ENCODE assay signal across 26 cellular contexts in the genomic region with DNA sequence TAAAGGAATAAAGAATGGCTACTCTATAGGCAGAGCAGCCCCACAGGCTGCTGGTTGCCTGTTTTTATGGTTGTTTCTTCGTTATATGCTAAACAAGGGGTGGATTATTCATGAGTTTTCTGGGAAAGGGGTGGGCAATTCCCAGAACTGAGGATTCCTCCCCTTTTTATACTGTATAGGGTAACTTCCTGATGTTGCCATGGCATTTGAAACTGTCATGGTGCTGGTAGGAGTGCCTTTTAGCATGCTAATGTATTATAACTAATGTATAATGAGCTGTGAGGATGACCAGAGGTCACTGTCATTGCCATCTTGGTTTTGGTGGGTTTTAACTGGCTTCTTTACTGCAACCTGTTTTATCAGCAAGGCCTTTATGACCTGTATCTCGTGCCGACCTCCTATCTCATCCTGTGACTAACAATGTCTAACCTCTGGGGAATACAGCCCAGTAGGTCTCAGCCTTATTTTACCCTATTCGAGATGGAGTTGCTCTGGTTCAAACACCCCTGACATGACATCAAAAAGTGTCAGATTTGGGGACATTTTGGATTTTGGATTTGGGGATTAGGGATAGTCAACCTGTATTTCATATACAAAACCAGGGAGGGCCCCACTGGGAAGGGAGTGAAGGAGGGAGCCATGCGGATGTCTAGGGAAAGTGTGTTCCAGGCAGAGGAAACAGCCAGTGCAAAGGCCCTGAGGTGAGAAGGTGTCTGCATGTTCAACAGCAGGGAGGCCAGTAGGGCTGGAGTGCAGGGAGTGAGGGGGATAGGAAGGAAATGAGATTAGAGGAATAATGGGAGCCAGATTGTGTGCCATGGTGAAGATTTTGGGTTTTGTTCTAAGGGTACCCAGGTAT. TPM values are rescaled to one million over a fixed set of nuclear protein-coding genes. Genes with fewer than 3 reads are reported as not detected.
DNase-seq lines count a peak whose midpoint lies in the region; ATAC-seq and TF ChIP-seq lines count a peak whose summit lies in the region.
"Had no signal": no experiment of that assay in that cellular context is flagged by ENCODE, and none has a peak within 500 bp of the region (broad histone marks: within the 10 kb centered on the region; RNA-seq: fewer than 3 reads in every experiment).

No MANE protein-coding gene starts in this region.

- H3K4me3 Mint-ChIP-seq in activated naive CD4-positive, alpha-beta T cell treated with anti-CD3 and anti-CD28 coated beads for 36 hours, result no peak overlapping the region
- peak overlapping the region in 1 of 3 donors; percentile 10 for H3K4me3 Mint-ChIP-seq in T-cell
- H3K4me3 Mint-ChIP-seq in stimulated activated memory B cell treated with anti-CD40 and anti-IgM and Interleukin-4, amounts not matched to agents 10 μg/mL and 1 μg/mL and 100 μg/mL, for 72 hours, result no peak overlapping the region
- H3K4me3 Mint-ChIP-seq: nephron progenitor cell, type B pancreatic cell had no signal

- no peak for TF ChIP-seq CTCF in coronary artery (IDR thresholded peaks at IDR 0.05)

- no peaks in the 10 kb centered on the region for H3K27me3 Mint-ChIP-seq in activated naive CD4-positive, alpha-beta T cell treated with anti-CD3 and anti-CD28 coated beads for 36 hours (ENCODE audit: low read depth)
- no peaks in the 10 kb centered on the region for H3K27me3 Mint-ChIP-seq in T-cell
- no peaks in the 10 kb centered on the region for H3K27me3 Mint-ChIP-seq in stimulated activated memory B cell treated with anti-CD40 and anti-IgM and Interleukin-4, amounts not matched to agents 10 μg/mL and 1 μg/mL and 100 μg/mL, for 72 hours
- H3K27me3 Mint-ChIP-seq: type B pancreatic cell had no signal

- intact Hi-C loops in activated naive CD4-positive, alpha-beta T cell treated with anti-CD3 and anti-CD28 coated beads for 36 hours (cut with micrococcal nuclease), result no loop called here

- peaks cover 84% of the 10 kb centered on the region for H3K36me3 Mint-ChIP-seq in activated naive CD4-positive, alpha-beta T cell treated with anti-CD3 and anti-CD28 coated beads for 36 hours (ENCODE audit: low read depth)
- H3K36me3 Mint-ChIP-seq in T-cell, result peaks cover 78% of the 10 kb centered on the region
- peaks cover 95% of the 10 kb centered on the region for H3K36me3 Mint-ChIP-seq in stimulated activated memory B cell treated with anti-CD40 and anti-IgM and Interleukin-4, amounts not matched to agents 10 μg/mL and 1 μg/mL and 100 μg/mL, for 72 hours

- POLR2A ChIA-PET in T-cell (lab: Charles Lee), result no interaction called here

- ATAC-seq in T-cell (replicated peaks in 1 of 4) (no peak), GM19397 (IDR thresholded peaks at IDR 0.05; ENCODE audit: unreplicated experiment) (no peak)
- no peak for ATAC-seq in stimulated activated memory B cell treated with anti-CD40 and anti-IgM and Interleukin-4, amounts not matched to agents 10 μg/mL and 1 μg/mL and 100 μg/mL, for 72 hours
- ATAC-seq: PC-3 had no signal

- peak; percentile 2 for DNase-seq in activated naive CD4-positive, alpha-beta T cell treated with anti-CD3 and anti-CD28 coated beads for 36 hours
- no peak for DNase-seq in activated naive CD4-positive, alpha-beta T cell treated with Interleukin-2 at 50 U/mL for 16 hours
- DNase-seq in T-cell, result no peak
- no peak for DNase-seq in coronary artery (ENCODE audit: low spot score)
- DNase-seq in MV-4-11 (lab: John Stamatoyannopoulos, UW), result no peak
- DNase-seq in effector CD8-positive, alpha-beta T cell (lab: John Stamatoyannopoulos, UW), result no peak
- DNase-seq: colonic mucosa; COR-L47; foreskin fibroblast; GM23248; hippocampal formation; Karpas-422; NCI-H1105; NCI-H2171; NCI-H748 treated with DMSO at 0.1 percent for 48 hours; nephron progenitor cell; PC-3; stimulated activated naive CD4-positive, alpha-beta T cell treated with Interleukin-2 at 50 U/mL for 16 hours had no signal

- no peak overlapping the region for H3K27ac ChIP-seq in coronary artery
- H3K27ac ChIP-seq: colonic mucosa, GM23248 had no signal

- H3K4me3 ChIP-seq in coronary artery, result peak overlapping the region; percentile 34
- H3K4me3 ChIP-seq: colonic mucosa, GM23248 had no signal

- peak overlapping the region; percentile 50 for H3K27ac Mint-ChIP-seq in activated naive CD4-positive, alpha-beta T cell treated with anti-CD3 and anti-CD28 coated beads for 36 hours
- H3K27ac Mint-ChIP-seq in T-cell, result peak overlapping the region; percentile 74 to 97
- H3K27ac Mint-ChIP-seq in stimulated activated memory B cell treated with anti-CD40 and anti-IgM and Interleukin-4, amounts not matched to agents 10 μg/mL and 1 μg/mL and 100 μg/mL, for 72 hours, result peak overlapping the region; percentile 67

- peaks cover 57% of the 10 kb centered on the region for H3K4me1 Mint-ChIP-seq in activated naive CD4-positive, alpha-beta T cell treated with anti-CD3 and anti-CD28 coated beads for 36 hours (ENCODE audit: low read depth)
- H3K4me1 Mint-ChIP-seq in T-cell, result peaks cover 42 to 61% (median 51%) of the 10 kb centered on the region in 3 donors
- peaks cover 44% of the 10 kb centered on the region for H3K4me1 Mint-ChIP-seq in stimulated activated memory B cell treated with anti-CD40 and anti-IgM and Interleukin-4, amounts not matched to agents 10 μg/mL and 1 μg/mL and 100 μg/mL, for 72 hours
- H3K4me1 Mint-ChIP-seq: nephron progenitor cell had no signal

- H3K9me3 Mint-ChIP-seq in activated naive CD4-positive, alpha-beta T cell treated with anti-CD3 and anti-CD28 coated beads for 36 hours, result peaks cover 43% of the 10 kb centered on the region
- H3K9me3 Mint-ChIP-seq in T-cell, result peaks cover 4 to 15% (median 9%) of the 10 kb centered on the region in 3 donors
- peaks cover 16% of the 10 kb centered on the region for H3K9me3 Mint-ChIP-seq in stimulated activated memory B cell treated with anti-CD40 and anti-IgM and Interleukin-4, amounts not matched to agents 10 μg/mL and 1 μg/mL and 100 μg/mL, for 72 hours

- CTCF ChIA-PET in activated naive CD4-positive, alpha-beta T cell treated with anti-CD3 and anti-CD28 coated beads for 36 hours (lab: Charles Lee), result no interaction called here
- CTCF ChIA-PET in T-cell (lab: Charles Lee), result interaction anchor here in 1 of 2 donors (0.6 kb wide), 1 partner anchor 283 kb away, joined by 4 read pairs; no protein-coding TSS in a partner anchor

RNA-seq across cellular contexts. Expression of a gene that starts 10.9 kb away (rescaled TPM):
- 100 to 1,000 TPM; 289 to 294 TPM for total RNA-seq in activated naive CD4-positive, alpha-beta T cell treated with anti-CD3 and anti-CD28 coated beads for 36 hours
- 100 to 1,000 TPM; 440 to 616 (median 504) TPM for total RNA-seq in T-cell

RNA-seq across cellular contexts. Expression of a gene that starts 22.4 kb away (rescaled TPM):
- 1 to 10 TPM in 1 of 2 experiments, under 1 TPM in 1; 0.54 to 1.2 TPM for total RNA-seq in activated naive CD4-positive, alpha-beta T cell treated with anti-CD3 and anti-CD28 coated beads for 36 hours
- 10 to 100 TPM in 4 of 5 donors, 1 to 10 TPM in 1; 8.8 to 24.0 (median 12.6) TPM for total RNA-seq in T-cell
- total RNA-seq: activated T-helper 2 cell treated with anti-CD3 and anti-CD28 coated beads, Interferon-gamma antibody, Interleukin-2, Interleukin-4, amounts not matched to agents 10 μg/mL and 5 μg/mL and 100 μg/mL, durations not matched to agents 14 hours and 24 hours and 36 hours; endothelial cell of umbilical vein; GM23248; lung microvascular endothelial cell; PC-3; SK-MEL-5 had no signal

RNA-seq across cellular contexts. Expression of a gene that starts 26.8 kb away (rescaled TPM):
- 1 to 10 TPM; 3.3 to 3.4 TPM for total RNA-seq in activated naive CD4-positive, alpha-beta T cell treated with anti-CD3 and anti-CD28 coated beads for 36 hours
- 1 to 10 TPM in 4 of 5 donors, under 1 TPM in 1; 0.70 to 7.7 (median 4.8) TPM for total RNA-seq in T-cell
- total RNA-seq: endothelial cell of umbilical vein, HT1080, lung microvascular endothelial cell, PC-3, SK-MEL-5 had no signal

RNA-seq across cellular contexts. Expression of a gene that starts 30.6 kb away (rescaled TPM):
- total RNA-seq in activated naive CD4-positive, alpha-beta T cell treated with anti-CD3 and anti-CD28 coated beads for 36 hours, result 1 to 10 TPM; 1.1 to 1.7 TPM
- total RNA-seq in T-cell, result 1 to 10 TPM in 1 of 5 donors, under 1 TPM in 4; 0.15 to 1.1 (median 0.89) TPM
- total RNA-seq: endothelial cell of umbilical vein, HT1080, lung microvascular endothelial cell had no signal

RNA-seq across cellular contexts. Expression of a gene that starts 49.8 kb away (rescaled TPM):
- not detected for total RNA-seq in activated naive CD4-positive, alpha-beta T cell treated with anti-CD3 and anti-CD28 coated beads for 36 hours
- 1 to 10 TPM in 1 of 5 donors, under 1 TPM in 1, not detected in 3; 0.79 to 1.1 TPM for total RNA-seq in T-cell
- total RNA-seq: activated T-helper 2 cell treated with anti-CD3 and anti-CD28 coated beads, Interferon-gamma antibody, Interleukin-2, Interleukin-4, amounts not matched to agents 10 μg/mL and 5 μg/mL and 100 μg/mL, durations not matched to agents 14 hours and 24 hours and 36 hours; endothelial cell of umbilical vein; GM23248; HT1080; lung microvascular endothelial cell; SK-MEL-5 had no signal

Comparison
In these comparisons a context has a peak if more than half of its experiments do, and no peak if none do; other contexts are left out.
1. RNA of a gene that starts 22.4 kb away (total RNA-seq): 8.8 to 24.0 TPM in T-cell; 0.54 to 1.2 TPM in activated naive CD4-positive, alpha-beta T cell treated with anti-CD3 and anti-CD28 coated beads for 36 hours; every median in the first group is over 4 times any median in the second.
2. Peak in every context shown above with its lines, with median percentiles within 50 percentile points of each other: H3K27ac Mint-ChIP-seq.